ENCODE assay signal across 1 cellular context in the genomic region with DNA sequence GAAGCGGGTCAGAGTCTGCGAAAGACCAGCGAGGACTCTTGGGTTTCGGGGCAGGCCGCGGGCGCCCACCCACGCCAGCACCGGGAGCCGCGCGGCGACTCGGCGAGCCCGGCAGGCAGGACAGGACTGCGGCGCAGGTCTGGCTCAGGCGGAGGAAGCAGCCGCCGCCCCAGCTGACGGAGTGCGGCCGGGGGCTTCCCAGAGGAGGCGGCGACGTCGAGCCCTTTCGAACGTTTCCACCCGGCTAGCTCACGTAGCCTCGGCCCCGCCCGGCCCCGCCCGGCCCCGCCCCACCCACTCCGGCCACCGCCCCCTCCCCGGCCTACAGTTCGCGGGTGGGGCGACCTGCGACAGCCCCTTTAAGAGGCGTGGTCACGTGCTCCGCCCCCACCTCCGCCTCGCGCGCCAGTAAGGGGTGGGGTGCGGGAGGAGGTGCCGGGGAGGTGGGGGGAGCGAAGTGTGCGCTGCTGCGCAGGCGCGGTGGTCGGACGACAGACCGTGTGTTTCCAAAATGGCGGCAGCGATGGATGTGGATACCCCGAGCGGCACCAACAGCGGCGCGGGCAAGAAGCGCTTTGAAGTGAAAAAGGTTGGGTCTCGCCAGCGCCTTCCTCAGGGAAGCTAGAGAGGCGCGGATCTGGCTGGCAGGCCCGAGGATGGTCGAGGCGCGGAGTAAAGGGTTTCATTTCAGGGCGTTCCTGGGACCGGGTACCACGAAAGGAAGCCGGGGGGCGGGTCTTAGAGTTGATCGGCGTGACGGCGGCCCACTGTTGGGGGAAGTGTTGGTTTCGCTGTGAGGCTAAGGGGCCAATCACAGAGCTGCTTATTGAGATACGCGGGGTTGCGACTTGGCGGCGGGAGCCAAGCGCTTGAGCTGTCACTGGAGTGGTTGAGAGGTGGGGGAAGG.
TF ChIP-seq lines count a peak whose summit lies in the region.

RBX1 (plus strand) TSS at position 491 of the 907 bp plus-strand sequence; CDS start at position 512, 21 bp downstream.

TF ChIP-seq in GM23338, 12 proteins besides CTCF, POLR2A, EP300 and RAD21:
- TF ChIP-seq POLR2AphosphoS5 (IDR thresholded peaks at IDR 0.05; ENCODE audit: low read depth): peak; percentile 76
- TF ChIP-seq ZNF114 (CRISPR knock-in tag; IDR thresholded peaks at IDR 0.05): no peak
- peak; percentile 61 for TF ChIP-seq CREB1 (CRISPR knock-in tag; IDR thresholded peaks at IDR 0.05; ENCODE audit: low read depth)
- no peak for TF ChIP-seq ZNF462 (CRISPR knock-in tag; IDR thresholded peaks at IDR 0.05)
- no peak for TF ChIP-seq JUNB (IDR thresholded peaks at IDR 0.05; ENCODE audit: unreplicated experiment)
- no peak for TF ChIP-seq STAT1 (IDR thresholded peaks at IDR 0.05; ENCODE audit: unreplicated experiment)
- TF ChIP-seq EZH2 (IDR thresholded peaks at IDR 0.05; ENCODE audit: low read depth, unreplicated experiment): no peak
- no peak for TF ChIP-seq ETS1 (IDR thresholded peaks at IDR 0.05)
